Comparison of ENCODE assay signal across 17 cellular contexts in genomic region chr1:115757286-115757810, GRCh38. TPM values are rescaled to one million over a fixed set of nuclear protein-coding genes. Genes with fewer than 3 reads are reported as not detected.
DNase-seq lines count a peak whose midpoint lies in the region; ATAC-seq, FAIRE-seq and TF ChIP-seq lines count a peak whose summit lies in the region.
"Had no signal": no experiment of that assay in that cellular context is flagged by ENCODE, and none has a peak within 500 bp of the region (broad histone marks: within the 10 kb centered on the region; RNA-seq: fewer than 3 reads in every experiment).

No MANE protein-coding gene starts in this region.

- peaks cover 9% of the 10 kb centered on the region for H3K9me3 ChIP-seq in adipocyte (ENCODE audit: control insufficient read depth, low read length)
- peaks cover 11% of the 10 kb centered on the region for H3K9me3 ChIP-seq in left ventricle myocardium inferior (replicated peaks)
- H3K9me3 ChIP-seq in gastrocnemius medialis = no peaks in the 10 kb centered on the region
- peaks cover 16% of the 10 kb centered on the region; the same call in 1 of the 2 replicates for H3K9me3 ChIP-seq in PC-9 (ENCODE audit: insufficient read depth, low read depth)
- H3K9me3 ChIP-seq: Caco-2 had no signal

- H3K79me2 ChIP-seq in PC-9 (ENCODE audit: low read depth) = no peaks in the 10 kb centered on the region

- peak; percentile 8 for DNase-seq in RPMI7951 (ENCODE audit: low read depth)
- no peak for DNase-seq in adipocyte (ENCODE audit: low read depth)
- DNase-seq in left ventricle myocardium inferior = no peak
- DNase-seq in gastrocnemius medialis = no peak
- no peak for DNase-seq in HPDE6-E6E7 (ENCODE audit: extremely low spot score)
- DNase-seq in PC-9 = no peak
- no peak for DNase-seq in GM12891 (ENCODE audit: insufficient read length, low spot score)
- DNase-seq: Caco-2, DMS53, H9, NCI-H1105 treated with DMSO at 0.1 percent for 48 hours, NCI-H1694 treated with DMSO at 0.1 percent for 48 hours, NCI-H2107, NCI-H69 had no signal

- H3F3A ChIP-seq in PC-9 (ENCODE audit: insufficient read depth, low read depth) = no peaks in the 10 kb centered on the region

- H3K4me3 ChIP-seq in adipocyte (ENCODE audit: low read length) (peak overlapping the region; percentile 42), left ventricle myocardium inferior (peak overlapping the region; percentile 19), gastrocnemius medialis (no peak overlapping the region), PC-9 (no peak overlapping the region)
- H3K4me3 ChIP-seq: SK-N-MC had no signal

- TF ChIP-seq CTCF in left ventricle myocardium inferior (IDR thresholded peaks at IDR 0.05; ENCODE audit: borderline replicate concordance) (no peak), gastrocnemius medialis (IDR thresholded peaks at IDR 0.05 in 4 of 5, conservative IDR thresholded peaks at IDR 0.05 in 1 of 5) (no peak), PC-9 (conservative IDR thresholded peaks at IDR 0.05) (no peak)

- BruUV-seq in PC-9 (replicated peaks; lab: Mats Ljungman, UMichigan) = no TSS peak

- H2AFZ ChIP-seq in PC-9 = no peak overlapping the region

- no peaks in the 10 kb centered on the region for H3K9me2 ChIP-seq in PC-9 (ENCODE audit: insufficient read depth)

- peak; percentile 5 to 9 for ATAC-seq in gastrocnemius medialis

- POLR2A ChIA-PET in PC-9 (lab: Charles Lee; ENCODE audit: unreplicated experiment) = no interaction called here

- no peak overlapping the region for H3K4me2 ChIP-seq in PC-9

- no peak for FAIRE-seq in GM12891 (lab: Jason Lieb, UNC)

- intact Hi-C loops in left ventricle myocardium inferior (cut with micrococcal nuclease) (no loop called here), gastrocnemius medialis (cut with DNase I; ENCODE audit: low total_unique reads) (loop anchor here (5.0 to 10.0 kb wide), 3 partner anchors 575 to 1083 kb away; partner anchors contain the start of gene DENND2C), PC-9 (cut with micrococcal nuclease; ENCODE audit: unreplicated experiment) (no loop called here)

- peaks cover 5% of the 10 kb centered on the region for H3K27me3 ChIP-seq in adipocyte (replicated peaks; ENCODE audit: control insufficient read depth, insufficient read depth, low read length)
- H3K27me3 ChIP-seq in left ventricle myocardium inferior (ENCODE audit: low read depth) = no peaks in the 10 kb centered on the region
- no peaks in the 10 kb centered on the region for H3K27me3 ChIP-seq in gastrocnemius medialis
- no peaks in the 10 kb centered on the region for H3K27me3 ChIP-seq in PC-9 (ENCODE audit: insufficient read depth, low read depth)

- peaks cover 41% of the 10 kb centered on the region for H3K4me1 ChIP-seq in adipocyte (ENCODE audit: control insufficient read depth, insufficient read depth, low read length)
- peaks cover 88% of the 10 kb centered on the region for H3K4me1 ChIP-seq in left ventricle myocardium inferior
- H3K4me1 ChIP-seq in gastrocnemius medialis = peaks cover 57 to 69% of the 10 kb centered on the region in 2 donors
- peaks cover 22% of the 10 kb centered on the region for H3K4me1 ChIP-seq in PC-9 (replicated peaks; ENCODE audit: insufficient read depth)
- H3K4me1 ChIP-seq: Caco-2 had no signal

- no peaks in the 10 kb centered on the region for H3K36me3 ChIP-seq in adipocyte (ENCODE audit: control insufficient read depth, insufficient read depth, low read length, severe bottlenecking)
- peaks cover 17% of the 10 kb centered on the region for H3K36me3 ChIP-seq in left ventricle myocardium inferior
- no peaks in the 10 kb centered on the region for H3K36me3 ChIP-seq in gastrocnemius medialis
- no peaks in the 10 kb centered on the region for H3K36me3 ChIP-seq in PC-9 (ENCODE audit: low read depth)

- H3K9ac ChIP-seq in adipocyte (ENCODE audit: low read length) = peak overlapping the region; percentile 68

- in situ Hi-C loops in gastrocnemius medialis (cut with MboI; ENCODE audit: low sequenced_read_pairs in 4 of 4) = loop anchor here in 2 of 4 donors (25.0 kb wide), 1 partner anchor 570 kb away; no protein-coding TSS in a partner anchor

- TF ChIP-seq POLR2A in gastrocnemius medialis (IDR thresholded peaks at IDR 0.05) = no peak
- no peak for TF ChIP-seq POLR2A in GM12891 (IDR thresholded peaks at IDR 0.05; ENCODE audit: low read depth, low read length)

- H4K20me1 ChIP-seq in PC-9 (ENCODE audit: insufficient read depth) = no peaks in the 10 kb centered on the region

- CTCF ChIA-PET in PC-9 (lab: Charles Lee) = no interaction called here

- H3K27ac ChIP-seq in left ventricle myocardium inferior (replicated peaks) (peak overlapping the region; percentile 86), gastrocnemius medialis (peak overlapping the region; percentile 87 to 91 (median 90)), PC-9 (no peak overlapping the region)
- H3K27ac ChIP-seq: SK-N-MC had no signal

TF ChIP-seq in GM12891, 5 proteins besides CTCF, POLR2A, EP300 and RAD21:
- no peak for TF ChIP-seq TAF1 (IDR thresholded peaks at IDR 0.05; ENCODE audit: low read depth, low read length)
- TF ChIP-seq POLR2AphosphoS5 (IDR thresholded peaks at IDR 0.05; ENCODE audit: low read depth, low read length) = no peak
- TF ChIP-seq PAX5 (IDR thresholded peaks at IDR 0.05; ENCODE audit: insufficient read depth, low read length, severe bottlenecking) = no peak
- no peak for TF ChIP-seq POU2F2 (IDR thresholded peaks at IDR 0.05; ENCODE audit: low read depth, low read length)
- TF ChIP-seq SPI1 (IDR thresholded peaks at IDR 0.05; ENCODE audit: low read depth, low read length) = no peak

RNA-seq across cellular contexts. Expression of gene CASQ2, which starts 11.2 kb away (rescaled TPM):
- not detected in 2 replicates for total RNA-seq in RPMI7951 (2014; rRNA removed; shearing (Covaris generic))
- total RNA-seq in left ventricle myocardium inferior = 1,110 TPM
- total RNA-seq in gastrocnemius medialis = 100 to 1,000 TPM in 1 of 4 donors, 10 to 100 TPM in 3; 16.5 to 207 (median 83.2) TPM
- not detected in 2 replicates for total RNA-seq in PC-9 (2021)
- not detected for polyA plus RNA-seq in GM12891 (2012; ENCODE audit: low read depth, missing spikeins)
- total RNA-seq: H9, HT-29 had no signal
- polyA plus RNA-seq: IgD-negative memory B cell had no signal

Comparison
In these comparisons a context has a peak if more than half of its experiments do, and no peak if none do; other contexts are left out.
1. H3K4me3 ChIP-seq: peak in adipocyte (single experiment) and left ventricle myocardium inferior (single experiment); none in gastrocnemius medialis (0 of 4) and PC-9 (single experiment).
2. RNA of gene CASQ2, which starts 11.2 kb away (total RNA-seq): 1,110 TPM in left ventricle myocardium inferior (single experiment) and 16.5 to 207 TPM in gastrocnemius medialis; not detected in RPMI7951 and not detected in PC-9; every median in the first group is over 10 times any median in the second.